7 cellular contexts compared by ENCODE assay signal in genomic region chr15:27821273-27821672, GRCh38.
"Had no signal": no experiment of that assay in that cellular context is flagged by ENCODE, and none has a peak within 500 bp of the region (broad histone marks: within the 10 kb centered on the region; RNA-seq: fewer than 3 reads in every experiment).

No MANE protein-coding gene starts in this region.

- H3K4me1 Mint-ChIP-seq: GM23338, H9 had no signal

- H3K4me3 ChIP-seq: GM23338 had no signal

- H2AFZ ChIP-seq: GM23338 had no signal

- H3K4me2 ChIP-seq: GM23338 had no signal

- DNase-seq: H9, HCEC 1CT, IMR-90, KBM-7 had no signal

- H3K27ac Mint-ChIP-seq: GM23338, H9 had no signal

- FAIRE-seq: H1, H54 had no signal

- ATAC-seq: GM23338 had no signal

- H3K4me3 Mint-ChIP-seq: GM23338, H9 had no signal
